In the genomic region with DNA sequence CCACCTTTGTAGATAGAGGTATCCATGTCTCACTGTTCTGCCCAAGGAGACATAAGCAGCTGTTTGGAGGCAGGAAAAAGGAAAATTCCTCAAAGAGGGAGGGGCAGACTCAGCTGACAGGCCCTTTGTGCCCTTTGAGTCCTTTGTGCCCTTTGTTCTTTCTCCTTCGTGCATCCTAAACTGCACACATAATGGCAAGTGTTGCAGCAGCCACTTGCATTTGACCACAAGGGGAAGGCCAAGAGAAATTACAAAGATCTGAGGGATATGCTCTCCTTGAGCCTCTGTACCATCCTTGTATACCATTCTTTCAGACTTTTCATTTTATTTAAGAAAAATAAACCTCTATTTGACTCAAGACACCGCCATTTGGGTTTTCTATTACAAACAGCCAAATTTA, we compare ENCODE assay signal across 17 cellular contexts.
"Had no signal": no experiment of that assay in that cellular context is flagged by ENCODE, and none has a peak within 500 bp of the region (broad histone marks: within the 10 kb centered on the region; RNA-seq: fewer than 3 reads in every experiment).

No MANE protein-coding gene starts in this region.

- H3K9me3 ChIP-seq: ascending aorta, neutrophil, right atrium auricular region, thyroid gland, uterus had no signal

- H3K27ac ChIP-seq: ascending aorta, dorsolateral prefrontal cortex, foreskin keratinocyte, left ventricle myocardium inferior, neutrophil, right atrium auricular region, skin epidermis, thyroid gland, uterus had no signal

- H3K36me3 ChIP-seq: ascending aorta, left ventricle myocardium inferior, neutrophil, right atrium auricular region, thyroid gland, uterus had no signal

- H3K4me3 Mint-ChIP-seq: activated T-helper 1 cell treated with anti-CD3 and anti-CD28 coated beads, Interleukin-12 subunit alpha, Interleukin-12 subunit beta, Interleukin-2, Interleukin-4 antibody, amounts not matched to agents 30 ng/mL and 10 ng/mL and 1 ng/mL, durations not matched to agents 14 hours and 24 hours and 36 hours had no signal

- H3K27me3 ChIP-seq: ascending aorta, dorsolateral prefrontal cortex, foreskin keratinocyte, neutrophil, right atrium auricular region, thyroid gland, uterus had no signal

- H3K4me3 ChIP-seq: ascending aorta, dorsolateral prefrontal cortex, left ventricle myocardium inferior, right atrium auricular region, skin epidermis, thyroid gland, uterus had no signal

- H3K4me1 ChIP-seq: ascending aorta, foreskin keratinocyte, right atrium auricular region, thyroid gland, uterus had no signal

- H3K27ac Mint-ChIP-seq: activated T-helper 1 cell treated with anti-CD3 and anti-CD28 coated beads, Interleukin-12 subunit alpha, Interleukin-12 subunit beta, Interleukin-2, Interleukin-4 antibody, amounts not matched to agents 30 ng/mL and 10 ng/mL and 1 ng/mL, durations not matched to agents 14 hours and 24 hours and 36 hours had no signal

- FAIRE-seq: bronchial epithelial cell had no signal

- DNase-seq: activated CD4-positive, alpha-beta T cell treated with anti-CD3 and anti-CD28 coated beads for 4 hours; activated naive CD4-positive, alpha-beta T cell; dorsolateral prefrontal cortex; head of caudate nucleus; islet precursor cell; left ventricle myocardium inferior; mesendoderm; posterior cingulate gyrus; thyroid gland; uterus had no signal
